Comparison of ENCODE assay signal across 31 cellular contexts in genomic region chr12:53636641-53637040, GRCh38.
"Had no signal": no experiment of that assay in that cellular context is flagged by ENCODE, and none has a peak within 500 bp of the region (broad histone marks: within the 10 kb centered on the region; RNA-seq: fewer than 3 reads in every experiment).

No MANE protein-coding gene starts in this region.

- H2AFZ ChIP-seq: neural progenitor cell, parathyroid adenoma had no signal

- ATAC-seq: natural killer cell; psoas muscle; right cardiac atrium; sciatic nerve; stimulated activated memory B cell treated with anti-CD40 and anti-IgM and Interleukin-4, amounts not matched to agents 10 μg/mL and 1 μg/mL and 100 μg/mL, for 72 hours; stimulated activated naive CD8-positive, alpha-beta T cell treated with anti-CD3 and anti-CD28 coated beads, Interleukin-15, amount 100 ng/mL, for 72 hours; stimulated activated naive CD8-positive, alpha-beta T cell treated with anti-CD3 and anti-CD28 coated beads, Interleukin-15, Interleukin-2, amounts not matched to agents 100 U/mL and 50 U/mL, for 24 hours; upper lobe of right lung had no signal

- DNase-seq: natural killer cell; occipital lobe; ovary; posterior cingulate gyrus; psoas muscle; right cardiac atrium; spleen; stimulated activated CD4-positive, alpha-beta T cell treated with anti-CD3 and anti-CD28 coated beads, Interleukin-12 subunit alpha, Interleukin-12 subunit beta, amount 100 ng/mL, for 4 hours; stimulated activated CD4-positive, alpha-beta T cell treated with anti-CD3 and anti-CD28 coated beads, Interleukin-1b, Interleukin-23, amount 100 ng/mL, for 48 hours; stimulated activated CD4-positive, alpha-beta T cell treated with anti-CD3 and anti-CD28 coated beads, Interleukin-4, amount 100 ng/mL, for 1 hour; stimulated activated CD4-positive, alpha-beta T cell treated with anti-CD3 and anti-CD28 coated beads, Interleukin-4, amount 100 ng/mL, for 4 hours; stimulated activated CD8-positive, alpha-beta memory T cell treated with anti-CD3 and anti-CD28 coated beads, Interleukin-4, amount 100 ng/mL, for 48 hours; stimulated activated naive CD4-positive, alpha-beta T cell; stimulated activated naive CD8-positive, alpha-beta T cell treated with anti-CD3 and anti-CD28 coated beads, Interleukin-15, amount 100 ng/mL, for 72 hours; stimulated activated naive CD8-positive, alpha-beta T cell treated with anti-CD3 and anti-CD28 coated beads, Interleukin-15, Interleukin-2, amounts not matched to agents 100 U/mL and 50 U/mL, for 24 hours; substantia nigra; testis; tibial artery; transverse colon; upper lobe of right lung; uterus had no signal

- H3K36me3 Mint-ChIP-seq: natural killer cell; neural progenitor cell; stimulated activated memory B cell treated with anti-CD40 and anti-IgM and Interleukin-4, amounts not matched to agents 10 μg/mL and 1 μg/mL and 100 μg/mL, for 72 hours; type B pancreatic cell had no signal

- H3K4me3 Mint-ChIP-seq: natural killer cell; nephron; neural progenitor cell; stimulated activated memory B cell treated with anti-CD40 and anti-IgM and Interleukin-4, amounts not matched to agents 10 μg/mL and 1 μg/mL and 100 μg/mL, for 72 hours; stimulated activated naive CD8-positive, alpha-beta T cell treated with anti-CD3 and anti-CD28 coated beads, Interleukin-15, amount 100 ng/mL, for 72 hours; type B pancreatic cell had no signal

- H3K9me3 Mint-ChIP-seq: natural killer cell, nephron, neural progenitor cell, type B pancreatic cell had no signal

- H3K9me3 ChIP-seq: ovary, psoas muscle, spleen, suprapubic skin, testis, tibial artery, transverse colon, upper lobe of right lung, uterus had no signal

- H3K4me1 ChIP-seq: neural progenitor cell, parathyroid adenoma, psoas muscle, spleen, suprapubic skin, testis, tibial artery, transverse colon, upper lobe of right lung, uterus had no signal

- H3K4me1 Mint-ChIP-seq: natural killer cell; nephron; neural progenitor cell; stimulated activated memory B cell treated with anti-CD40 and anti-IgM and Interleukin-4, amounts not matched to agents 10 μg/mL and 1 μg/mL and 100 μg/mL, for 72 hours; stimulated activated naive CD8-positive, alpha-beta T cell treated with anti-CD3 and anti-CD28 coated beads, Interleukin-15, amount 100 ng/mL, for 72 hours had no signal

- H3K9ac ChIP-seq: neural progenitor cell, parathyroid adenoma had no signal

- H3K27ac Mint-ChIP-seq: natural killer cell; nephron; neural progenitor cell; progenitor cell of endocrine pancreas; stimulated activated memory B cell treated with anti-CD40 and anti-IgM and Interleukin-4, amounts not matched to agents 10 μg/mL and 1 μg/mL and 100 μg/mL, for 72 hours; stimulated activated naive CD8-positive, alpha-beta T cell treated with anti-CD3 and anti-CD28 coated beads, Interleukin-15, amount 100 ng/mL, for 72 hours; type B pancreatic cell had no signal

- H3K4me2 ChIP-seq: neural progenitor cell, smooth muscle cell had no signal

- H3K27me3 ChIP-seq: neural progenitor cell, ovary, spleen, suprapubic skin, testis, tibial artery, transverse colon, upper lobe of right lung, uterus had no signal

- H3K27ac ChIP-seq: neural progenitor cell, ovary, parathyroid adenoma, psoas muscle, skin epidermis, spleen, suprapubic skin, testis, tibial artery, transverse colon, upper lobe of right lung, uterus had no signal

- H3K27me3 Mint-ChIP-seq: progenitor cell of endocrine pancreas; stimulated activated memory B cell treated with anti-CD40 and anti-IgM and Interleukin-4, amounts not matched to agents 10 μg/mL and 1 μg/mL and 100 μg/mL, for 72 hours; stimulated activated naive CD8-positive, alpha-beta T cell treated with anti-CD3 and anti-CD28 coated beads, Interleukin-15, amount 100 ng/mL, for 72 hours; type B pancreatic cell had no signal

- H3K36me3 ChIP-seq: neural progenitor cell, ovary, spleen, suprapubic skin, tibial artery, transverse colon, upper lobe of right lung, uterus had no signal

- H3K4me3 ChIP-seq: neural progenitor cell, ovary, psoas muscle, skin epidermis, smooth muscle cell, spleen, suprapubic skin, testis, tibial artery, transverse colon, upper lobe of right lung, uterus had no signal
